ENCODE assay signal across 11 cellular contexts in genomic region chr1:30761312-30762151, GRCh38. TPM values are rescaled to one million over a fixed set of nuclear protein-coding genes. Genes with fewer than 3 reads are reported as not detected.
DNase-seq lines count a peak whose midpoint lies in the region; ATAC-seq, FAIRE-seq and TF ChIP-seq lines count a peak whose summit lies in the region.
"Had no signal": no experiment of that assay in that cellular context is flagged by ENCODE, and none has a peak within 500 bp of the region (broad histone marks: within the 10 kb centered on the region; RNA-seq: fewer than 3 reads in every experiment).

No MANE protein-coding gene starts in this region.

- POLR2A ChIA-PET in GM12878 (lab: Charles Lee) = interaction anchor here (0.5 to 20.6 kb wide), 9 partner anchors 11 to 78 kb away, joined by 3 to 741 read pairs (median 7); no protein-coding TSS in a partner anchor

- RAD21 ChIA-PET in GM12878 (lab: Charles Lee; ENCODE audit: unreplicated experiment) = interaction anchor here (0.9 to 17.1 kb wide), 8 partner anchors 8 to 41 kb away, joined by 3 to 462 read pairs (median 6); no protein-coding TSS in a partner anchor

- BruUV-seq in GM12878 (replicated peaks; lab: Mats Ljungman, UMichigan) = no TSS peak

- peak overlapping the region; percentile 75 for H3K4me2 ChIP-seq in GM12878 (ENCODE audit: control insufficient read depth, insufficient read depth)

- in situ Hi-C loops in GM12878 (cut with MboI) = no loop called here

- peak overlapping the region; percentile 49 for H3K9ac ChIP-seq in GM12878 (ENCODE audit: control insufficient read depth, insufficient read depth, low read length)

- no peak for FAIRE-seq in GM12878 (lab: Jason Lieb, UNC)

- TF ChIP-seq POLR2A in GM12878 (IDR thresholded peaks at IDR 0.05; ENCODE audit: low read depth, low read length) = no peak

- H3K4me1 ChIP-seq in GM12878 (ENCODE audit: control insufficient read depth, insufficient read depth, low read length) = peaks cover 86% of the 10 kb centered on the region
- H3K4me1 ChIP-seq in neutrophil (ENCODE audit: control insufficient read depth in 1 of 2, insufficient read depth in 1 of 2, low read depth in 1 of 2, low read length in 1 of 2) = peaks cover 41 to 58% of the 10 kb centered on the region in 2 experiments

- DNase-seq in GM12864 (ENCODE audit: low read depth) (no peak), MG63 (peak; percentile 14), GM12878 (ENCODE audit: low read depth, low spot score) (no peak), iPS-NIHi11 (ENCODE audit: low spot score) (no peak), NCI-H1436 treated with DMSO at 0.1 percent for 48 hours (lab: John Stamatoyannopoulos, UW) (no peak)

- intact Hi-C loops in GM12878 (cut with micrococcal nuclease; ENCODE audit: unreplicated experiment) = no loop called here

- H3K27ac ChIP-seq in GM12878 (ENCODE audit: control insufficient read depth, insufficient read depth) (peak overlapping the region; percentile 87), neutrophil (peak overlapping the region; percentile 72)

- no peaks in the 10 kb centered on the region for H4K20me1 ChIP-seq in GM12878 (ENCODE audit: control insufficient read depth, insufficient read depth)

- H3K9me3 ChIP-seq in MG63 = no peaks in the 10 kb centered on the region
- H3K9me3 ChIP-seq in GM12878 (replicated peaks; ENCODE audit: control insufficient read depth, insufficient read depth, low read length) = no peaks in the 10 kb centered on the region
- H3K9me3 ChIP-seq in neutrophil = no peaks in the 10 kb centered on the region

- H3K4me3 ChIP-seq in GM12864 (ENCODE audit: low read depth, low read length) (peak overlapping the region; percentile 5; the same call in 1 of the 2 replicates), MG63 (no peak overlapping the region), GM12878 (peak overlapping the region; percentile 49; the same call in 1 of the 2 replicates), neutrophil (ENCODE audit: low read depth in 1 of 2, low read length in 1 of 2) (no peak overlapping the region)

- H3K36me3 ChIP-seq in MG63 (no peaks in the 10 kb centered on the region), GM12878 (ENCODE audit: control insufficient read depth in 2 of 2, insufficient read depth in 2 of 2, low read length in 1 of 2) (no peaks in the 10 kb centered on the region), neutrophil (no peaks in the 10 kb centered on the region)

- peaks cover 66% of the 10 kb centered on the region for H3K79me2 ChIP-seq in GM12878 (ENCODE audit: control insufficient read depth, insufficient read depth, low read length)

- TF ChIP-seq CTCF in GM12864 (IDR thresholded peaks at IDR 0.05; ENCODE audit: low read depth, low read length, missing control alignments) (peak; percentile 14), GM12878 (IDR thresholded peaks at IDR 0.05 in 2 of 3, conservative IDR thresholded peaks at IDR 0.05 in 1 of 3; ENCODE audit: control insufficient read depth in 2 of 3, extremely low read depth in 1 of 3, insufficient read depth in 1 of 3, low read depth in 3 of 3, low read length in 3 of 3) (no peak), neutrophil (IDR thresholded peaks at IDR 0.05) (no peak)

- WGBS in GM12878 (ENCODE audit: insufficient coverage, insufficient replicate concordance, low lambda C conversion rate, missing lambda C conversion rate) = 9% methylated on average over 11 of the region's 11 CpGs

- no peaks in the 10 kb centered on the region for H3K27me3 ChIP-seq in MG63
- H3K27me3 ChIP-seq in GM12878 (replicated peaks in 1 of 2; ENCODE audit: control insufficient read depth in 2 of 2, insufficient read depth in 2 of 2, low read length in 1 of 2) = no peaks in the 10 kb centered on the region
- no peaks in the 10 kb centered on the region for H3K27me3 ChIP-seq in neutrophil

- CTCF ChIA-PET in GM12878 (lab: Yijun Ruan, JAX) = interaction anchor here (0.9 to 7.0 kb wide), 11 partner anchors 7 to 167 kb away, joined by 3 to 72 read pairs (median 4); no protein-coding TSS in a partner anchor

- TF ChIP-seq RAD21 in GM12878 (IDR thresholded peaks at IDR 0.05; ENCODE audit: insufficient read depth, low read depth, low read length) = no peak

- SMC1A ChIA-PET in GM12878 (lab: Charles Lee; ENCODE audit: uncharacterized antibody, unreplicated experiment) = interaction anchor here (1.3 to 24.8 kb wide), 4 partner anchors 10 to 33 kb away, joined by 3 to 556 read pairs (median 344); partner anchors contain the start of gene MATN1

- peak overlapping the region; percentile 51 for H2AFZ ChIP-seq in GM12878 (ENCODE audit: control insufficient read depth, low read depth, low read length)

- ATAC-seq in GM12878 (peak; percentile 1), GM19023 (IDR thresholded peaks at IDR 0.05; ENCODE audit: unreplicated experiment) (no peak), GM21825 (IDR thresholded peaks at IDR 0.05; ENCODE audit: unreplicated experiment) (no peak)
- ATAC-seq: Right ventricle myocardium inferior had no signal

- no peak for TF ChIP-seq EP300 in GM12878 (IDR thresholded peaks at IDR 0.05; ENCODE audit: borderline replicate concordance in 1 of 2, control insufficient read depth in 1 of 2, low read depth in 2 of 2, low read length in 2 of 2)

TF ChIP-seq in GM12878, 131 proteins besides CTCF, POLR2A, EP300 and RAD21 (continues in another document):
- TF ChIP-seq, protein P1, sequence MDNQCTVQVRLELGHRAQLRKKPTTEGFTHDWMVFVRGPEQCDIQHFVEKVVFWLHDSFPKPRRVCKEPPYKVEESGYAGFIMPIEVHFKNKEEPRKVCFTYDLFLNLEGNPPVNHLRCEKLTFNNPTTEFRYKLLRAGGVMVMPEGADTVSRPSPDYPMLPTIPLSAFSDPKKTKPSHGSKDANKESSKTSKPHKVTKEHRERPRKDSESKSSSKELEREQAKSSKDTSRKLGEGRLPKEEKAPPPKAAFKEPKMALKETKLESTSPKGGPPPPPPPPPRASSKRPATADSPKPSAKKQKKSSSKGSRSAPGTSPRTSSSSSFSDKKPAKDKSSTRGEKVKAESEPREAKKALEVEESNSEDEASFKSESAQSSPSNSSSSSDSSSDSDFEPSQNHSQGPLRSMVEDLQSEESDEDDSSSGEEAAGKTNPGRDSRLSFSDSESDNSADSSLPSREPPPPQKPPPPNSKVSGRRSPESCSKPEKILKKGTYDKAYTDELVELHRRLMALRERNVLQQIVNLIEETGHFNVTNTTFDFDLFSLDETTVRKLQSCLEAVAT (IDR thresholded peaks at IDR 0.05) = 0 out of 2 replicates have a peak, but pooled peaks have one; percentile 28
- TF ChIP-seq GATAD2B (conservative IDR thresholded peaks at IDR 0.05; ENCODE audit: low read depth) (0 out of 2 replicates have a peak, but pooled peaks have one; percentile 51), BHLHE40 (IDR thresholded peaks at IDR 0.05; ENCODE audit: borderline replicate concordance in 1 of 2, low read depth in 2 of 2, low read length in 1 of 2) (peak; percentile 8 to 49; a peak in 2 of 4 replicates), DPF2 (IDR thresholded peaks at IDR 0.05) (peak; percentile 25; the same call in 1 of the 2 replicates)

RNA-seq across cellular contexts. Expression of gene LAPTM5, which starts 4.0 kb away (rescaled TPM):
- total RNA-seq in MG63 (2014; rRNA removed; shearing (Covaris generic); ENCODE audit: low replicate concordance) = 0.30 TPM in 1 of 2 replicates, not detected in the other
- total RNA-seq in GM12878 (2013; cell fraction: nucleolus; rRNA removed) = 345 and 349 TPM in 2 replicates
- 360 and 370 TPM in 2 replicates for total RNA-seq in GM12878 (2014; rRNA removed)
- 423 and 431 TPM in 2 replicates for total RNA-seq in GM12878 (2014; rRNA removed; fragmentation: Illumina TruSeq; extraction: Trizol)
- 740 and 758 TPM in 2 replicates for total RNA-seq in GM12878 (2021)
- polyA plus RNA-seq in GM12878 (2011; ENCODE audit: low read depth) = 582 TPM
- polyA plus RNA-seq in GM12878 (2011; rRNA removed) = 411 and 682 TPM in 2 replicates
- polyA plus RNA-seq in GM12878 (2011; cell fraction: cytosol; rRNA removed) = 985 and 1,156 TPM in 2 replicates
- polyA plus RNA-seq in GM12878 (2011; cell fraction: nucleus; rRNA removed) = 492 and 615 TPM in 2 replicates
- polyA plus RNA-seq in GM12878 (2012) = 791 and 943 TPM in 2 replicates
- polyA plus RNA-seq in GM12878 (2014; fragmentation: Illumina TruSeq; extraction: Trizol) = 972 and 1,013 TPM in 2 replicates
- polyA plus RNA-seq in GM12878 (2014; fragmentation: Nextera tagmentation; extraction: Ambion mirVana) = 10 to 100 TPM; 24.1 to 48.8 TPM
- polyA plus RNA-seq in GM12878 (2014; rRNA removed) = 675 and 692 TPM in 2 replicates
- 1,000 to 10,000 TPM in 1 of 2 experiments, 100 to 1,000 TPM in 1; 977 to 1,034 TPM for polyA plus RNA-seq in GM12878 (2016; fragmentation: Nextera tagmentation; extraction: Ambion mirVana)
- polyA minus RNA-seq in GM12878 (2011; rRNA and poly(A)+ RNA removed) = 1,330 and 1,556 TPM in 2 replicates
- polyA minus RNA-seq in GM12878 (2011; cell fraction: cytosol; rRNA and poly(A)+ RNA removed) = 364 and 402 TPM in 2 replicates
- 131 and 171 TPM in 2 replicates for polyA minus RNA-seq in GM12878 (2011; cell fraction: nucleus; rRNA and poly(A)+ RNA removed)
- total RNA-seq: fibroblast of villous mesenchyme, osteocyte had no signal

RNA-seq across cellular contexts. Expression of gene MATN1, which starts 38.1 kb away (rescaled TPM):
- not detected in 2 replicates for total RNA-seq in MG63 (2014; rRNA removed; shearing (Covaris generic); ENCODE audit: low replicate concordance)
- total RNA-seq in GM12878 (2013; cell fraction: nucleolus; rRNA removed) = 0.51 and 1.9 TPM in 2 replicates
- total RNA-seq in GM12878 (2014; rRNA removed) (0.11 and 0.27 TPM in 2 replicates), GM12878 (2014; rRNA removed; fragmentation: Illumina TruSeq; extraction: Trizol) (0.04 TPM in 1 of 2 replicates, not detected in the other), GM12878 (2021) (0.21 and 0.24 TPM in 2 replicates)
- 0.31 TPM for polyA plus RNA-seq in GM12878 (2011; ENCODE audit: low read depth)
- polyA plus RNA-seq in GM12878 (2011; rRNA removed) (0.36 and 0.50 TPM in 2 replicates), GM12878 (2014; fragmentation: Illumina TruSeq; extraction: Trizol) (0.07 and 0.11 TPM in 2 replicates), GM12878 (2014; fragmentation: Nextera tagmentation; extraction: Ambion mirVana) (under 1 TPM in 1 of 2 experiments, not detected in 1; 0.07 TPM), GM12878 (2014; rRNA removed) (0.10 and 0.46 TPM in 2 replicates), GM12878 (2016; fragmentation: Nextera tagmentation; extraction: Ambion mirVana) (under 1 TPM; 0.09 to 0.44 TPM)
- polyA plus RNA-seq in GM12878 (2011; cell fraction: cytosol; rRNA removed) = 0.67 and 0.77 TPM in 2 replicates
- polyA plus RNA-seq in GM12878 (2011; cell fraction: nucleus; rRNA removed) = 1.5 and 2.1 TPM in 2 replicates
- polyA plus RNA-seq in GM12878 (2012) = 0.48 and 0.60 TPM in 2 replicates
- 0.22 and 0.72 TPM in 2 replicates for polyA minus RNA-seq in GM12878 (2011; rRNA and poly(A)+ RNA removed)
- not detected in 2 replicates for polyA minus RNA-seq in GM12878 (2011; cell fraction: cytosol; rRNA and poly(A)+ RNA removed)
- polyA minus RNA-seq in GM12878 (2011; cell fraction: nucleus; rRNA and poly(A)+ RNA removed) = 0.67 and 1.3 TPM in 2 replicates
- total RNA-seq: fibroblast of villous mesenchyme, Right ventricle myocardium inferior had no signal

Comparison
In these comparisons a context has a peak if more than half of its experiments do, and no peak if none do; other contexts are left out.
1. H3K4me3 ChIP-seq: peak in GM12864 (single experiment) and GM12878 (single experiment); none in MG63 (single experiment) and neutrophil (0 of 2).
2. RNA of gene LAPTM5, which starts 4.0 kb away (total RNA-seq): 345 to 758 TPM in GM12878; 0.30 TPM in MG63; every median in the first group is over 100 times any median in the second.